15 cellular contexts compared by ENCODE assay signal in genomic region chr13:63435668-63436275, GRCh38.
DNase-seq lines count a peak whose midpoint lies in the region; ATAC-seq and TF ChIP-seq lines count a peak whose summit lies in the region.
"Had no signal": no experiment of that assay in that cellular context is flagged by ENCODE, and none has a peak within 500 bp of the region (broad histone marks: within the 10 kb centered on the region; RNA-seq: fewer than 3 reads in every experiment).

No MANE protein-coding gene starts in this region.

- intact Hi-C loops in Panc1 (cut with micrococcal nuclease; ENCODE audit: unreplicated experiment) = no loop called here
- intact Hi-C loops in CD8-positive, alpha-beta T cell (cut with DNase I, micrococcal nuclease) = no loop called here

- no peaks in the 10 kb centered on the region for H3K27me3 ChIP-seq in Panc1 (ENCODE audit: control insufficient read depth, insufficient read depth, low read length)
- no peaks in the 10 kb centered on the region for H3K27me3 ChIP-seq in CD8-positive, alpha-beta T cell (ENCODE audit: insufficient read depth, low read length)
- H3K27me3 ChIP-seq: ascending aorta had no signal

- no peak overlapping the region for H3K4me3 Mint-ChIP-seq in CD8-positive, alpha-beta T cell
- H3K4me3 Mint-ChIP-seq: memory B cell had no signal

- no peaks in the 10 kb centered on the region for H3K4me1 Mint-ChIP-seq in CD8-positive, alpha-beta T cell (ENCODE audit: low read depth)
- H3K4me1 Mint-ChIP-seq: memory B cell had no signal

- DNase-seq in GM03348 (ENCODE audit: low spot score) (peak; percentile 65), Panc1 (ENCODE audit: low read depth, low spot score) (peak; percentile 18), epithelial cell of proximal tubule (ENCODE audit: low read depth) (peak; percentile 73), renal cortical epithelial cell (ENCODE audit: low read depth) (peak; percentile 94), substantia nigra (lab: John Stamatoyannopoulos, UW) (no peak), NCI-H146 treated with DMSO at 0.1 percent for 48 hours (lab: John Stamatoyannopoulos, UW; ENCODE audit: unreplicated experiment) (no peak), NCI-H2107 treated with DMSO at 0.1 percent for 48 hours (lab: John Stamatoyannopoulos, UW; ENCODE audit: unreplicated experiment) (no peak)
- no peak for DNase-seq in CD8-positive, alpha-beta T cell
- DNase-seq: DMS53; NCI-H345; small intestine; stimulated activated CD8-positive, alpha-beta memory T cell treated with anti-CD3 and anti-CD28 coated beads, Interleukin-4, amount 100 ng/mL, for 48 hours had no signal

- H3K4me3 ChIP-seq in Panc1 (ENCODE audit: low read depth in 2 of 2, low read length in 2 of 2) = no peak overlapping the region
- no peak overlapping the region for H3K4me3 ChIP-seq in epithelial cell of proximal tubule (ENCODE audit: low read depth, low read length)
- no peak overlapping the region for H3K4me3 ChIP-seq in CD8-positive, alpha-beta T cell (ENCODE audit: low read depth, low read length)
- H3K4me3 ChIP-seq: ascending aorta, HAP-1 had no signal

- peak; percentile 42; the same call in 1 of the 2 replicates for ATAC-seq in Panc1
- no peak for ATAC-seq in CD8-positive, alpha-beta T cell

- H3K36me3 Mint-ChIP-seq in CD8-positive, alpha-beta T cell = no peaks in the 10 kb centered on the region
- H3K36me3 Mint-ChIP-seq: memory B cell had no signal

- BruUV-seq in Panc1 (replicated peaks; lab: Mats Ljungman, UMichigan) = no TSS peak

- no peak overlapping the region for H3K27ac Mint-ChIP-seq in CD8-positive, alpha-beta T cell
- H3K27ac Mint-ChIP-seq: memory B cell had no signal

- H3K36me3 ChIP-seq in Panc1 (ENCODE audit: control insufficient read depth, insufficient read depth, low read length) = no peaks in the 10 kb centered on the region
- H3K36me3 ChIP-seq in CD8-positive, alpha-beta T cell (ENCODE audit: insufficient read depth, low read length) = no peaks in the 10 kb centered on the region
- H3K36me3 ChIP-seq: ascending aorta, HAP-1 had no signal

- POLR2A ChIA-PET in Panc1 (lab: Charles Lee) = no interaction called here
- POLR2A ChIA-PET in CD8-positive, alpha-beta T cell (lab: Charles Lee) = no interaction called here

- in situ Hi-C loops in Panc1 (cut with HindIII; ENCODE audit: low pct_unique_long_range_greater_than_20kb, low sequenced_read_pairs) = no loop called here

- no peak overlapping the region for H3K27ac ChIP-seq in Panc1 (ENCODE audit: low read length)
- no peak overlapping the region for H3K27ac ChIP-seq in substantia nigra (ENCODE audit: low read depth, low read length, poor library complexity, severe bottlenecking)
- H3K27ac ChIP-seq in CD8-positive, alpha-beta T cell (ENCODE audit: low read depth, low read length) = no peak overlapping the region
- H3K27ac ChIP-seq: ascending aorta had no signal

- peaks cover 15% of the 10 kb centered on the region for H3K9me3 Mint-ChIP-seq in CD8-positive, alpha-beta T cell

- TF ChIP-seq CTCF in Panc1 (IDR thresholded peaks at IDR 0.05) (no peak), epithelial cell of proximal tubule (conservative IDR thresholded peaks at IDR 0.05; ENCODE audit: low read depth, low read length) (no peak)
- TF ChIP-seq CTCF in CD8-positive, alpha-beta T cell (IDR thresholded peaks at IDR 0.05) = no peak

- no peaks in the 10 kb centered on the region for H3K27me3 Mint-ChIP-seq in CD8-positive, alpha-beta T cell (ENCODE audit: low read depth)
- H3K27me3 Mint-ChIP-seq: memory B cell had no signal

- CTCF ChIA-PET in Panc1 (lab: Charles Lee) = no interaction called here
- CTCF ChIA-PET in CD8-positive, alpha-beta T cell (lab: Charles Lee) = no interaction called here

- H3K4me1 ChIP-seq in Panc1 (ENCODE audit: control insufficient read depth, insufficient read depth, low read length) = no peaks in the 10 kb centered on the region
- H3K4me1 ChIP-seq in CD8-positive, alpha-beta T cell (ENCODE audit: insufficient read depth, low read length) = no peaks in the 10 kb centered on the region
- H3K4me1 ChIP-seq: ascending aorta, HAP-1 had no signal

- no peaks in the 10 kb centered on the region for H3K9me3 ChIP-seq in Panc1 (ENCODE audit: control insufficient read depth, insufficient read depth, low read depth, low read length)
- H3K9me3 ChIP-seq in CD8-positive, alpha-beta T cell (ENCODE audit: low read length) = no peaks in the 10 kb centered on the region
- H3K9me3 ChIP-seq: ascending aorta, HAP-1 had no signal

Comparison
In these comparisons a context has a peak if more than half of its experiments do, and no peak if none do; other contexts are left out.
1. DNase-seq: peak in GM03348 (single experiment), Panc1 (single experiment), epithelial cell of proximal tubule (single experiment) and renal cortical epithelial cell (single experiment); none in substantia nigra (0 of 49), NCI-H146 treated with DMSO at 0.1 percent for 48 hours (single experiment), NCI-H2107 treated with DMSO at 0.1 percent for 48 hours (single experiment) and CD8-positive, alpha-beta T cell (0 of 7).